Comparison of ENCODE assay signal across 22 cellular contexts in the genomic region with DNA sequence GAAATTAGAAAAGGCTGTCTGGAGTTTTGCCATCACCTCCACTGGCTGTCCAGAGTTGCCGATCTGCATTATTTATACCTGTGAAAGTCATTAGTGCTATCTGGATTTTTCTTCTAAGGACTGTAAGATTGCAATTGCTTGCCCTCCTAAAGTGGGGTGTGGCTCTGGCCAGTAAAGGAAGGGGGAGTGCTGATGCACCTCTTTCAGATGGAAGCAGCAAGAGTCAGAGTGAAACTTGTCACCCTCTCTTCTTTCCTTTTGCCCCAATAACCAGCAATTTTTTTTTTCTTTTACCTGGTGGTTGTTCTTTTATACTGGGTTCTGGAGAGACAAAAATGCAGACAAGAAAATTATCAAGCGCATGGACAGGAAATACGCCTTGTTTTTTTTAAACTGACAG.
"Had no signal": no experiment of that assay in that cellular context is flagged by ENCODE, and none has a peak within 500 bp of the region (broad histone marks: within the 10 kb centered on the region; RNA-seq: fewer than 3 reads in every experiment).

No MANE protein-coding gene starts in this region.

- DNase-seq: Kasumi-1, MM.1S, NCI-H1092 treated with DMSO at 0.1 percent for 48 hours, NCI-H1436, NCI-H1694, NCI-H187 treated with DMSO at 0.1 percent for 48 hours, NCI-H2029 treated with DMSO at 0.1 percent for 48 hours, NCI-H226, NCI-H446, NCI-H510A treated with DMSO at 0.1 percent for 48 hours, NCI-H526, NCI-H82, OCI-M1, PC-9, Peyer's patch, Right ventricle myocardium superior, SIG-M5 had no signal

- H3K4me1 ChIP-seq: Peyer's patch, SJSA1 had no signal

- H3K27ac ChIP-seq: HL-60, KMS-11, PC-9, Peyer's patch, SJSA1, SK-N-MC had no signal

- H3K36me3 ChIP-seq: Peyer's patch, SJSA1 had no signal

- ATAC-seq: K562 had no signal

- H3K4me3 ChIP-seq: K562, PC-9, Peyer's patch, SJSA1, SK-N-MC had no signal

- H3K9me3 ChIP-seq: Peyer's patch, SJSA1 had no signal

- H3K27me3 ChIP-seq: Peyer's patch, SJSA1 had no signal
